ENCODE assay signal across 1 cellular context in the genomic region with DNA sequence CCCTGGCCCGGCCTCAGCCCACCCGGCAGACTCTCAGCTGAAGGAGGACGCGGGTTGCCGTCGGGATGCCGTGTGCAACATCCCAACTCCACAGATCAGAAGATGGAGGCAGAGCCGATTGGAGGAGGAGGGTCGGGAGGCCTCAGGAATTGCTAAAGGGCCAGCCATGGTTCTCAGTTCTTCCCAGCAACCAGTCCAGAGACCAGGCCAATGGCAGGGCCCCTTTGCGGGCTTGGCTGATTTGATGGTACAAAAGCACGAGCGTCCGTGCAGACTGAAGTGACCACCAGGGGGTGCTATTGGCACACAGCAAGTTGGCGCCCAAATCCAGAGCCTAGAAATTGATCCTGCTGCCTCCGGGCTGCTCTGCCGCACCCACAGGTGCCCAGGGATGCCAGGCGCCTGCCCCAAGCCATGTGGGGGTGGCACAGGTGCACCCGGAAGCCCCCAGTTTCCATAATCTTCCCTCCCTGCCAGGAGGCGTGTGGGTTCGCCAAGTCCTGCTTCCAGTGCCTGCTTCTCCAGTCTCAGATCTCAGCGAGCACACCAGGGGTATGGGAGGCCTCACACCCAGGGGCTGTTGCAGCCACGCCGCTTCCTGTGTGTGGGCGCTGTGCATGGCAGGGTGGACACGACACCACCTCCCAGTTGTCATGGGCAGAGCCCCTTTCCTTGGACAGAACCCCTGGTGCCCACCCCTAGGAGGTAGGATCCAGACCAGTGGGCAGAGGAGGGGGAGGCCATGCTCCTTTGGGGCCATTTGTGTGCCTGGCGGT.
A peak's percentile ranks its signal among the peaks of the same experiment; 100 is the strongest.
TF ChIP-seq lines count a peak whose summit lies in the region.

No MANE protein-coding gene starts in this region.

TF ChIP-seq in HEK293, 187 proteins besides CTCF, POLR2A, EP300 and RAD21 (continued from another document):
- TF ChIP-seq, protein P1, sequence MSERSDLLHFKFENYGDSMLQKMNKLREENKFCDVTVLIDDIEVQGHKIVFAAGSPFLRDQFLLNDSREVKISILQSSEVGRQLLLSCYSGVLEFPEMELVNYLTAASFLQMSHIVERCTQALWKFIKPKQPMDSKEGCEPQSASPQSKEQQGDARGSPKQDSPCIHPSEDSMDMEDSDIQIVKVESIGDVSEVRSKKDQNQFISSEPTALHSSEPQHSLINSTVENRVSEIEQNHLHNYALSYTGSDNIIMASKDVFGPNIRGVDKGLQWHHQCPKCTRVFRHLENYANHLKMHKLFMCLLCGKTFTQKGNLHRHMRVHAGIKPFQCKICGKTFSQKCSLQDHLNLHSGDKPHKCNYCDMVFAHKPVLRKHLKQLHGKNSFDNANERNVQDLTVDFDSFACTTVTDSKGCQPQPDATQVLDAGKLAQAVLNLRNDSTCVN (tag by site-specific recombination; optimal IDR thresholded peaks at IDR 0.05), result peak; percentile 16
- TF ChIP-seq SCRT2 (tag by site-specific recombination; IDR thresholded peaks at IDR 0.05) (peak; percentile 94), IKZF3 (tag by site-specific recombination; IDR thresholded peaks at IDR 0.05) (0 out of 2 replicates have a peak, but pooled peaks have one; percentile 22), ZNF514 (tag by site-specific recombination; IDR thresholded peaks at IDR 0.05) (no peak), ZNF23 (tag by site-specific recombination; IDR thresholded peaks at IDR 0.05; ENCODE audit: borderline replicate concordance) (no peak), ZNF2 (tag by site-specific recombination; IDR thresholded peaks at IDR 0.05) (peak; percentile 89), ZNF626 (tag by site-specific recombination; IDR thresholded peaks at IDR 0.05) (no peak), FEZF1 (tag by site-specific recombination; IDR thresholded peaks at IDR 0.05) (no peak), ZNF324 (tag by site-specific recombination; IDR thresholded peaks at IDR 0.05) (0 out of 2 replicates have a peak, but pooled peaks have one; percentile 53), ZNF510 (tag by site-specific recombination; IDR thresholded peaks at IDR 0.05; ENCODE audit: insufficient replicate concordance) (no peak)
- TF ChIP-seq, protein P2, sequence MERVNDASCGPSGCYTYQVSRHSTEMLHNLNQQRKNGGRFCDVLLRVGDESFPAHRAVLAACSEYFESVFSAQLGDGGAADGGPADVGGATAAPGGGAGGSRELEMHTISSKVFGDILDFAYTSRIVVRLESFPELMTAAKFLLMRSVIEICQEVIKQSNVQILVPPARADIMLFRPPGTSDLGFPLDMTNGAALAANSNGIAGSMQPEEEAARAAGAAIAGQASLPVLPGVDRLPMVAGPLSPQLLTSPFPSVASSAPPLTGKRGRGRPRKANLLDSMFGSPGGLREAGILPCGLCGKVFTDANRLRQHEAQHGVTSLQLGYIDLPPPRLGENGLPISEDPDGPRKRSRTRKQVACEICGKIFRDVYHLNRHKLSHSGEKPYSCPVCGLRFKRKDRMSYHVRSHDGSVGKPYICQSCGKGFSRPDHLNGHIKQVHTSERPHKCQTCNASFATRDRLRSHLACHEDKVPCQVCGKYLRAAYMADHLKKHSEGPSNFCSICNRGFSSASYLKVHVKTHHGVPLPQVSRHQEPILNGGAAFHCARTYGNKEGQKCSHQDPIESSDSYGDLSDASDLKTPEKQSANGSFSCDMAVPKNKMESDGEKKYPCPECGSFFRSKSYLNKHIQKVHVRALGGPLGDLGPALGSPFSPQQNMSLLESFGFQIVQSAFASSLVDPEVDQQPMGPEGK (tag by site-specific recombination; IDR thresholded peaks at IDR 0.05), result peak; percentile 58; the same call in 1 of the 2 replicates
- TF ChIP-seq, protein P3, sequence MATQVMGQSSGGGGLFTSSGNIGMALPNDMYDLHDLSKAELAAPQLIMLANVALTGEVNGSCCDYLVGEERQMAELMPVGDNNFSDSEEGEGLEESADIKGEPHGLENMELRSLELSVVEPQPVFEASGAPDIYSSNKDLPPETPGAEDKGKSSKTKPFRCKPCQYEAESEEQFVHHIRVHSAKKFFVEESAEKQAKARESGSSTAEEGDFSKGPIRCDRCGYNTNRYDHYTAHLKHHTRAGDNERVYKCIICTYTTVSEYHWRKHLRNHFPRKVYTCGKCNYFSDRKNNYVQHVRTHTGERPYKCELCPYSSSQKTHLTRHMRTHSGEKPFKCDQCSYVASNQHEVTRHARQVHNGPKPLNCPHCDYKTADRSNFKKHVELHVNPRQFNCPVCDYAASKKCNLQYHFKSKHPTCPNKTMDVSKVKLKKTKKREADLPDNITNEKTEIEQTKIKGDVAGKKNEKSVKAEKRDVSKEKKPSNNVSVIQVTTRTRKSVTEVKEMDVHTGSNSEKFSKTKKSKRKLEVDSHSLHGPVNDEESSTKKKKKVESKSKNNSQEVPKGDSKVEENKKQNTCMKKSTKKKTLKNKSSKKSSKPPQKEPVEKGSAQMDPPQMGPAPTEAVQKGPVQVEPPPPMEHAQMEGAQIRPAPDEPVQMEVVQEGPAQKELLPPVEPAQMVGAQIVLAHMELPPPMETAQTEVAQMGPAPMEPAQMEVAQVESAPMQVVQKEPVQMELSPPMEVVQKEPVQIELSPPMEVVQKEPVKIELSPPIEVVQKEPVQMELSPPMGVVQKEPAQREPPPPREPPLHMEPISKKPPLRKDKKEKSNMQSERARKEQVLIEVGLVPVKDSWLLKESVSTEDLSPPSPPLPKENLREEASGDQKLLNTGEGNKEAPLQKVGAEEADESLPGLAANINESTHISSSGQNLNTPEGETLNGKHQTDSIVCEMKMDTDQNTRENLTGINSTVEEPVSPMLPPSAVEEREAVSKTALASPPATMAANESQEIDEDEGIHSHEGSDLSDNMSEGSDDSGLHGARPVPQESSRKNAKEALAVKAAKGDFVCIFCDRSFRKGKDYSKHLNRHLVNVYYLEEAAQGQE (tag by site-specific recombination; IDR thresholded peaks at IDR 0.05), result peak; percentile 30; the same call in 1 of the 2 replicates
